ENCODE assay signal across 20 cellular contexts in genomic region chr1:67536957-67537646, GRCh38.
DNase-seq lines count a peak whose midpoint lies in the region; ATAC-seq, FAIRE-seq and TF ChIP-seq lines count a peak whose summit lies in the region.
"Had no signal": no experiment of that assay in that cellular context is flagged by ENCODE, and none has a peak within 500 bp of the region (broad histone marks: within the 10 kb centered on the region; RNA-seq: fewer than 3 reads in every experiment).

No MANE protein-coding gene starts in this region.

- H3K4me1 Mint-ChIP-seq in type B pancreatic cell (ENCODE audit: unreplicated experiment), result peaks cover 18% of the 10 kb centered on the region
- H3K4me1 Mint-ChIP-seq: stimulated activated naive CD8-positive, alpha-beta T cell treated with anti-CD3 and anti-CD28 coated beads, Interleukin-15, amount 100 ng/mL, for 72 hours had no signal

- DNase-seq in A549 (ENCODE audit: low read depth in 1 of 2, low spot score in 1 of 2) (no peak), NCI-H2171 treated with DMSO at 0.1 percent for 48 hours (lab: John Stamatoyannopoulos, UW) (peak; percentile 54), cerebellar cortex (ENCODE audit: low spot score) (peak; percentile 40), medulla oblongata (ENCODE audit: extremely low spot score) (peak; percentile 77), type B pancreatic cell (ENCODE audit: extremely low spot score, unreplicated experiment) (no peak), hepatic stellate cell (ENCODE audit: low spot score) (no peak)
- no peak for DNase-seq in activated CD4-positive, alpha-beta T cell treated with anti-CD3 and anti-CD28 coated beads, Interleukin-2, amount 50 U/mL, for 4 hours
- no peak for DNase-seq in stimulated activated CD4-positive, alpha-beta T cell treated with anti-CD3 and anti-CD28 coated beads, Interleukin-2, amount 100 ng/mL, for 48 hours
- DNase-seq: ACHN; activated effector memory CD4-positive, alpha-beta T cell treated with anti-CD3 and anti-CD28 coated beads, Interleukin-2, amount 50 U/mL, for 16 hours; dermis blood vessel endothelial cell; erythroblast; immature natural killer cell; NCI-H510A; nephron progenitor cell; SJCRH30; stimulated activated naive CD8-positive, alpha-beta T cell treated with anti-CD3 and anti-CD28 coated beads, Interleukin-15, amount 100 ng/mL, for 72 hours; T-helper 9 cell had no signal

- H3K9me3 Mint-ChIP-seq in type B pancreatic cell, result no peaks in the 10 kb centered on the region
- H3K9me3 Mint-ChIP-seq: immature natural killer cell, nephron progenitor cell had no signal

- H3K4me3 Mint-ChIP-seq in type B pancreatic cell, result no peak overlapping the region
- H3K4me3 Mint-ChIP-seq: immature natural killer cell; nephron progenitor cell; stimulated activated naive CD8-positive, alpha-beta T cell treated with anti-CD3 and anti-CD28 coated beads, Interleukin-15, amount 100 ng/mL, for 72 hours had no signal

- POLR2A ChIA-PET in A549 (lab: Yijun Ruan, JAX), result interaction anchor here (0.6 to 0.9 kb wide), 4 partner anchors 21 to 150 kb away, joined by 3 to 11 read pairs (median 4); partner anchors contain the start of gene GADD45A

- FAIRE-seq in A549 (lab: Jason Lieb, UNC), result no peak
- FAIRE-seq: HTR-8/SVneo had no signal

- no peak overlapping the region for H3K27ac Mint-ChIP-seq in type B pancreatic cell
- H3K27ac Mint-ChIP-seq: immature natural killer cell; nephron progenitor cell; stimulated activated naive CD8-positive, alpha-beta T cell treated with anti-CD3 and anti-CD28 coated beads, Interleukin-15, amount 100 ng/mL, for 72 hours had no signal

- no peak for TF ChIP-seq RAD21 in A549 (conservative IDR thresholded peaks at IDR 0.05 in 1 of 2, IDR thresholded peaks at IDR 0.05 in 1 of 2)

- H3K27me3 Mint-ChIP-seq in type B pancreatic cell, result no peaks in the 10 kb centered on the region
- H3K27me3 Mint-ChIP-seq: stimulated activated naive CD8-positive, alpha-beta T cell treated with anti-CD3 and anti-CD28 coated beads, Interleukin-15, amount 100 ng/mL, for 72 hours had no signal

- peaks cover 16% of the 10 kb centered on the region; the same call in 2 of the 3 replicates for H3K4me1 ChIP-seq in A549

- TF ChIP-seq CTCF in A549 (IDR thresholded peaks at IDR 0.05) (no peak), type B pancreatic cell (conservative IDR thresholded peaks at IDR 0.05) (no peak)

- no peak for TF ChIP-seq EP300 in A549 (IDR thresholded peaks at IDR 0.05)

- no peaks in the 10 kb centered on the region for H3K9me3 ChIP-seq in A549
- H3K9me3 ChIP-seq: vagina had no signal

- no peak for ATAC-seq in A549
- ATAC-seq: stimulated activated naive CD8-positive, alpha-beta T cell treated with anti-CD3 and anti-CD28 coated beads, Interleukin-15, amount 100 ng/mL, for 72 hours had no signal

- no peak overlapping the region for H3K4me2 ChIP-seq in A549

- TF ChIP-seq POLR2A in A549 (IDR thresholded peaks at IDR 0.05; ENCODE audit: low read length), result no peak

- WGBS in A549 (ENCODE audit: missing lambda C conversion rate), result 76% methylated on average over 8 of the region's 8 CpGs

- no peaks in the 10 kb centered on the region for H3K36me3 Mint-ChIP-seq in type B pancreatic cell
- H3K36me3 Mint-ChIP-seq: immature natural killer cell had no signal

- no peak overlapping the region for H3K27ac ChIP-seq in A549
- H3K27ac ChIP-seq: SJCRH30, vagina had no signal

- H3K4me3 ChIP-seq in A549, result no peak overlapping the region
- H3K4me3 ChIP-seq: SJCRH30, vagina had no signal

- CTCF ChIA-PET in A549 (lab: Yijun Ruan, JAX), result interaction anchor here (2.1 to 11.2 kb wide), 4 partner anchors 8 to 229 kb away, joined by 13 to 197 read pairs (median 44); no protein-coding TSS in a partner anchor

TF ChIP-seq in A549, 52 proteins besides CTCF, POLR2A, EP300 and RAD21:
- no peak for TF ChIP-seq RARB (CRISPR knock-in tag; IDR thresholded peaks at IDR 0.05)
- TF ChIP-seq RFX5 (IDR thresholded peaks at IDR 0.05), result no peak
- no peak for TF ChIP-seq USF2 (IDR thresholded peaks at IDR 0.05)
- no peak for TF ChIP-seq RNF2 (IDR thresholded peaks at IDR 0.05; ENCODE audit: borderline replicate concordance, low read depth)
- no peak for TF ChIP-seq HEYL (CRISPR knock-in tag; IDR thresholded peaks at IDR 0.05)
- TF ChIP-seq NR3C1 (IDR thresholded peaks at IDR 0.05), result no peak
- peak; percentile 77 for TF ChIP-seq ZC3H11A (IDR thresholded peaks at IDR 0.05)
- TF ChIP-seq ZSCAN20 (CRISPR knock-in tag; IDR thresholded peaks at IDR 0.05), result no peak
- TF ChIP-seq CEBPB (IDR thresholded peaks at IDR 0.05), result no peak

Comparison
In these comparisons a context has a peak if more than half of its experiments do, and no peak if none do; other contexts are left out.
1. DNase-seq: peak in NCI-H2171 treated with DMSO at 0.1 percent for 48 hours (single experiment), cerebellar cortex (single experiment) and medulla oblongata (single experiment); none in A549 (0 of 2), activated CD4-positive, alpha-beta T cell treated with anti-CD3 and anti-CD28 coated beads, Interleukin-2, amount 50 U/mL, for 4 hours (0 of 2), type B pancreatic cell (single experiment), stimulated activated CD4-positive, alpha-beta T cell treated with anti-CD3 and anti-CD28 coated beads, Interleukin-2, amount 100 ng/mL, for 48 hours (0 of 2) and hepatic stellate cell (single experiment).